Comparison of ENCODE assay signal across 8 cellular contexts in genomic region chr6:87702589-87702945, GRCh38. TPM values are rescaled to one million over a fixed set of nuclear protein-coding genes. Genes with fewer than 3 reads are reported as not detected.
DNase-seq lines count a peak whose midpoint lies in the region; ATAC-seq and TF ChIP-seq lines count a peak whose summit lies in the region.

No MANE protein-coding gene starts in this region.

- no peaks in the 10 kb centered on the region for H3K9me3 ChIP-seq in esophagus muscularis mucosa

- H2AFZ ChIP-seq in ACC112 (ENCODE audit: low read length, unreplicated experiment), result peak overlapping the region; percentile 95

- H3K4me3 ChIP-seq in ACC112 (ENCODE audit: low read depth, low read length) (peak overlapping the region; percentile 93), esophagus muscularis mucosa (peak overlapping the region; percentile 82 to 99 (median 94))

- H3K4me1 ChIP-seq in ACC112 (ENCODE audit: control insufficient read depth, insufficient read depth, low read length, unreplicated experiment), result peaks cover 26% of the 10 kb centered on the region
- peaks cover 21 to 28% (median 24%) of the 10 kb centered on the region in 4 donors for H3K4me1 ChIP-seq in esophagus muscularis mucosa

- no peaks in the 10 kb centered on the region for H3K27me3 ChIP-seq in ACC112 (ENCODE audit: insufficient read depth, low read length)
- H3K27me3 ChIP-seq in esophagus muscularis mucosa, result no peaks in the 10 kb centered on the region

- no peaks in the 10 kb centered on the region for H3K9me3 Mint-ChIP-seq in osteocyte (ENCODE audit: unreplicated experiment)

- ATAC-seq in GM18868 (IDR thresholded peaks at IDR 0.05; ENCODE audit: unreplicated experiment) (peak; percentile 10), HG03571 (IDR thresholded peaks at IDR 0.05; ENCODE audit: unreplicated experiment) (peak; percentile 3), SK-N-SH treated with all-trans-retinoic acid at 6 μM for 48 hours (peak; percentile 40)

- TF ChIP-seq POLR2A in esophagus muscularis mucosa (IDR thresholded peaks at IDR 0.05; ENCODE audit: low read depth), result no peak

- 0% methylated on average over 7 of the region's 7 CpGs for WGBS in esophagus muscularis mucosa

- H3K36me3 Mint-ChIP-seq in osteocyte (ENCODE audit: unreplicated experiment), result peaks cover 1% of the 10 kb centered on the region

- H3K4me3 Mint-ChIP-seq in osteocyte (ENCODE audit: unreplicated experiment), result peak overlapping the region; percentile 99

- DNase-seq in esophagus muscularis mucosa (ENCODE audit: extremely low spot score) (no peak), osteocyte (ENCODE audit: extremely low spot score, unreplicated experiment) (no peak), DMS79 treated with DMSO at 0.1 percent for 48 hours (lab: John Stamatoyannopoulos, UW) (no peak), AG08395 (ENCODE audit: low spot score) (no peak)

- intact Hi-C loops in esophagus muscularis mucosa (cut with DNase I), result no loop called here

- no peak for TF ChIP-seq EP300 in esophagus muscularis mucosa (IDR thresholded peaks at IDR 0.05)

- H3K4me1 Mint-ChIP-seq in osteocyte (ENCODE audit: unreplicated experiment), result peaks cover 35% of the 10 kb centered on the region

- no peaks in the 10 kb centered on the region for H3K27me3 Mint-ChIP-seq in osteocyte (ENCODE audit: unreplicated experiment)

- H3K36me3 ChIP-seq in ACC112 (ENCODE audit: insufficient read depth, low read length) (peaks cover 8% of the 10 kb centered on the region; the same call in 1 of the 2 replicates), esophagus muscularis mucosa (no peaks in the 10 kb centered on the region)

- TF ChIP-seq CTCF in esophagus muscularis mucosa (IDR thresholded peaks at IDR 0.05) (no peak), osteocyte (IDR thresholded peaks at IDR 0.05) (no peak)

- H3K27ac Mint-ChIP-seq in osteocyte (ENCODE audit: unreplicated experiment), result peak overlapping the region; percentile 98

- H3K27ac ChIP-seq in ACC112 (ENCODE audit: low read depth, low read length), result peak overlapping the region; percentile 96
- peak overlapping the region; percentile 92 to 99 (median 98) for H3K27ac ChIP-seq in esophagus muscularis mucosa (replicated peaks in 1 of 4)

- peaks cover 45% of the 10 kb centered on the region for H3K79me2 ChIP-seq in ACC112 (ENCODE audit: control insufficient read depth, insufficient read depth, low read length, unreplicated experiment)

TF ChIP-seq in SK-N-SH treated with all-trans-retinoic acid at 6 μM for 48 hours, 23 proteins besides CTCF, POLR2A, EP300 and RAD21:
- 0 out of 2 replicates have a peak, but pooled peaks have one; percentile 16 for TF ChIP-seq PPARA (CRISPR knock-in tag; IDR thresholded peaks at IDR 0.05; ENCODE audit: borderline replicate concordance)
- TF ChIP-seq RARB (CRISPR knock-in tag; IDR thresholded peaks at IDR 0.05), result no peak
- no peak for TF ChIP-seq PATZ1 (CRISPR knock-in tag; IDR thresholded peaks at IDR 0.05; ENCODE audit: borderline replicate concordance)

RNA-seq across cellular contexts. Expression of gene AKIRIN2, which starts 0.5 kb away (rescaled TPM):
- total RNA-seq in esophagus muscularis mucosa (10 to 100 TPM; 17.4 to 24.0 (median 21.7) TPM), osteocyte (67.6 and 68.1 TPM in 2 replicates)
